ENCODE assay signal across 1 cellular context in the genomic region with DNA sequence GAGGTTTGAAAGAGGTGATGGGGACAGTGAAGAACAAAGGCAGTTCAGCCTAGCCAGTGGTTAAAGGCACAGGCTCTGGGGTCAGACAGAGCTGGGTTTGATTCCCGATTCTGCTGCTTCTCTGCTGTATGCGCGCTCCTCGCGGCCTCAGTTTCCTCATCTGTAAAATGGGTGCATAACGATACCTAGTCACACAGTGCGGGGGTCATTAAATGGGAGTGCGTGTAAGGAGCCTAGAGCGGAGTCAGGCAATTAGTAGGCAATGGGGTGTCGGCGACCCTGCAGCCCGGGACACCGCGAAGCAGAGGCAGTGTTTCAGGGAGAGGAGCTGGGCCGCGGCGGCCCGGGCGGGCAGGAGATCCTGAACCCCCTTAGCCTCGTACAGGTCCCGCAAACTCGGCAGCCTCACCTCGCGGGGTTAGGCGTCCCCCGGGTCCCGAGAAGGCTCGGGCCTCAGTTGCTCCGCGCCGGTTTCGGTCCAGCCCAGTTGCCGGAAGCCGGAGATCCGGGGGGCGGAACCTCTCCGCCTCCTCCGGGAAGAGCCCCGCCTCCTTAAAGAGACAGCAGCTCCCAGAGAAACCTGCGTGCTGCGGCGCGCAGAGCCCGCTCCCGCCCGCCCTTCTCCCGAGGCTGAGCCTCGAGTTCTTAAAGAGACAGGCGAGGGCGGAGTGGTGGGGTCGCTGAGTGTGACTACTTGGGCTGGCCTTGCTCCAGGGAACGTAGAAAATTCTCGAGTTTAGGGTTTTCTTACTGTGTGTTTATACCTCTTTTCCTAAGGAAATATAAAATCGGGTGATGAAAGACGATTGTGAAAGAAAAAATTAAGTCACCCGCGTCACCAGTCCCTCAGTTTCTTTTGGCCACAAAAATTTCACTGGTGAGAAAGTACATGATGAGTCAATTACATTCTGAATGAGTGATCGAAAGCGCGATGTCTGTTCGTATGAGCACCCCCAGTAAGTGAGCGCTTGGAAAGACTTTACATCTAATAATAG.
TF ChIP-seq lines count a peak whose summit lies in the region.

Gene YIPF1, minus strand, starts transcription at position 494 of the 995 bp plus-strand sequence. CDS start 860 bp downstream, outside the sequence.

TF ChIP-seq in GM12878, 131 proteins besides CTCF, POLR2A, EP300 and RAD21 (continued from another document):
- TF ChIP-seq TCF3 (IDR thresholded peaks at IDR 0.05; ENCODE audit: borderline replicate concordance, insufficient read depth, low read depth, low read length) (0 out of 2 replicates have a peak, but pooled peaks have one; percentile 48), FOXK2 (IDR thresholded peaks at IDR 0.05) (peak; percentile 68)
